ENCODE assay signal across 35 cellular contexts in the genomic region with DNA sequence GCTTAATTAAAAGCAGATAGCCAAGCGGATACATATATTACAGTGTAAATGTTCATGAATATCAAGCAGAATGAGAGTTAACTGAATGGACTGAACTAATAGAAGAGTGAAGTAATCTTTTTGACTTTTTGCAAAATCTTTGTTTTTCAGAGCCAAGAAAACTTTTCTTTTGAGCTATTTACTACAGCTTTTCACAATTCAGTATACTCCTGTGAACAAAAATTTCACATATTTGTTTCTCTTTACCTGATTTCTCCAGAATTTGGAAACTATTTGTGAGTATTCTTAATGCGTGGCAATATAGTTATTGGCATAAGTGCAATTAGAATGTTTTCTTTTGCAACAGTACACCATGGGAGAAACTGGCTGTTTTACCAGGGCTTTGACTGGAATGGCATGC. TPM values are rescaled to one million over a fixed set of nuclear protein-coding genes. Genes with fewer than 3 reads are reported as not detected.
"Had no signal": no experiment of that assay in that cellular context is flagged by ENCODE, and none has a peak within 500 bp of the region (broad histone marks: within the 10 kb centered on the region; RNA-seq: fewer than 3 reads in every experiment).

No MANE protein-coding gene starts in this region.

- H3K9ac ChIP-seq: parathyroid adenoma had no signal

- H3K4me1 ChIP-seq: colonic mucosa, gastroesophageal sphincter, heart left ventricle, parathyroid adenoma, right atrium auricular region, suprapubic skin, transverse colon, upper lobe of right lung, uterus had no signal

- H3K27me3 Mint-ChIP-seq: dendritic cell treated with granulocyte-macrophage colony-stimulating factor and Interleukin-4, amounts not matched to agents 40 ng/mL and 50 ng/mL, for 4 days; progenitor cell of endocrine pancreas had no signal

- H3K4me2 ChIP-seq: hepatocyte, smooth muscle cell had no signal

- ATAC-seq: esophagus mucosa; gastroesophageal sphincter; heart left ventricle; left lobe of liver; naive thymus-derived CD8-positive, alpha-beta T cell; sciatic nerve; stimulated activated naive CD8-positive, alpha-beta T cell treated with anti-CD3 and anti-CD28 coated beads, Interleukin-15, amount 100 ng/mL, for 72 hours; upper lobe of right lung had no signal

- H3K4me3 ChIP-seq: colonic mucosa, gastroesophageal sphincter, heart left ventricle, hepatocyte, lung, right atrium auricular region, smooth muscle cell, suprapubic skin, transverse colon, upper lobe of right lung, uterus had no signal

- H3K4me3 Mint-ChIP-seq: dendritic cell treated with granulocyte-macrophage colony-stimulating factor and Interleukin-4, amounts not matched to agents 40 ng/mL and 50 ng/mL, for 4 days; endodermal cell; memory B cell; naive thymus-derived CD8-positive, alpha-beta T cell; stimulated activated naive CD8-positive, alpha-beta T cell treated with anti-CD3 and anti-CD28 coated beads, Interleukin-15, amount 100 ng/mL, for 72 hours had no signal

- H3K27me3 ChIP-seq: colonic mucosa, gastroesophageal sphincter, heart left ventricle, hepatocyte, right atrium auricular region, suprapubic skin, transverse colon, upper lobe of right lung, uterus had no signal

- H3K27ac ChIP-seq: colonic mucosa, epithelial cell of prostate, gastroesophageal sphincter, heart left ventricle, hepatocyte, parathyroid adenoma, right atrium auricular region, suprapubic skin, transverse colon, upper lobe of right lung, uterus had no signal

- H3K4me1 Mint-ChIP-seq: endodermal cell; memory B cell; naive thymus-derived CD8-positive, alpha-beta T cell; stimulated activated naive CD8-positive, alpha-beta T cell treated with anti-CD3 and anti-CD28 coated beads, Interleukin-15, amount 100 ng/mL, for 72 hours had no signal

- DNase-seq: colonic mucosa; effector CD8-positive, alpha-beta T cell; endodermal cell; foreskin fibroblast; heart left ventricle; kidney; naive thymus-derived CD8-positive, alpha-beta T cell; stimulated activated CD4-positive, alpha-beta T cell treated with anti-CD3 and anti-CD28 coated beads, Interleukin-12 subunit alpha, Interleukin-12 subunit beta, amount 100 ng/mL, for 4 hours; stimulated activated CD4-positive, alpha-beta T cell treated with anti-CD3 and anti-CD28 coated beads, Interleukin-1b, Interleukin-23, amount 100 ng/mL, for 48 hours; stimulated activated CD4-positive, alpha-beta T cell treated with anti-CD3 and anti-CD28 coated beads, Interleukin-4, amount 100 ng/mL, for 1 hour; stimulated activated CD8-positive, alpha-beta memory T cell treated with anti-CD3 and anti-CD28 coated beads, Interleukin-4, amount 100 ng/mL, for 48 hours; stimulated activated naive CD4-positive, alpha-beta T cell; stimulated activated naive CD8-positive, alpha-beta T cell treated with anti-CD3 and anti-CD28 coated beads, Interleukin-15, amount 100 ng/mL, for 72 hours; transverse colon; upper lobe of right lung; uterus had no signal

- H3K27ac Mint-ChIP-seq: dendritic cell treated with granulocyte-macrophage colony-stimulating factor and Interleukin-4, amounts not matched to agents 40 ng/mL and 50 ng/mL, for 4 days; endodermal cell; memory B cell; naive thymus-derived CD8-positive, alpha-beta T cell; progenitor cell of endocrine pancreas; stimulated activated naive CD8-positive, alpha-beta T cell treated with anti-CD3 and anti-CD28 coated beads, Interleukin-15, amount 100 ng/mL, for 72 hours had no signal

- H3K36me3 ChIP-seq: colonic mucosa, heart left ventricle, right atrium auricular region, suprapubic skin, transverse colon, upper lobe of right lung, uterus had no signal

- H3K79me2 ChIP-seq: hepatocyte, parathyroid adenoma had no signal

RNA-seq across cellular contexts. Expression of a gene that starts 9.1 kb away (rescaled TPM):
- total RNA-seq: colonic mucosa; endodermal cell; esophagus mucosa; gastroesophageal sphincter; heart left ventricle; hepatocyte; kidney; left lobe of liver; lung; myocyte; naive thymus-derived CD8-positive, alpha-beta T cell; osteoblast; progenitor cell of endocrine pancreas; right atrium auricular region; sciatic nerve; smooth muscle cell; suprapubic skin; transverse colon; upper lobe of right lung; uterus had no signal
- polyA plus RNA-seq: heart left ventricle; hepatocyte; liver; lung; naive thymus-derived CD8-positive, alpha-beta T cell; neural cell; smooth muscle cell had no signal

RNA-seq across cellular contexts. Expression of a gene that starts 15.9 kb away (rescaled TPM):
- total RNA-seq: colonic mucosa; endodermal cell; esophagus mucosa; gastroesophageal sphincter; heart left ventricle; hepatocyte; kidney; left lobe of liver; liver; lung; myocyte; naive thymus-derived CD8-positive, alpha-beta T cell; osteoblast; progenitor cell of endocrine pancreas; right atrium auricular region; sciatic nerve; smooth muscle cell; suprapubic skin; transverse colon; upper lobe of right lung; uterus had no signal
- polyA plus RNA-seq: heart left ventricle; hepatocyte; liver; lung; naive thymus-derived CD8-positive, alpha-beta T cell; neural cell; smooth muscle cell had no signal

RNA-seq across cellular contexts. Expression of a gene that starts 33.5 kb away (rescaled TPM):
- total RNA-seq: colonic mucosa; endodermal cell; esophagus mucosa; gastroesophageal sphincter; heart left ventricle; hepatocyte; kidney; left lobe of liver; liver; lung; myocyte; naive thymus-derived CD8-positive, alpha-beta T cell; osteoblast; progenitor cell of endocrine pancreas; right atrium auricular region; sciatic nerve; smooth muscle cell; suprapubic skin; transverse colon; upper lobe of right lung; uterus had no signal
- polyA plus RNA-seq: heart left ventricle; hepatocyte; liver; lung; naive thymus-derived CD8-positive, alpha-beta T cell; neural cell; smooth muscle cell; thymus had no signal
